Comparison of ENCODE assay signal across 16 cellular contexts in genomic region chr2:127362486-127362885, GRCh38. TPM values are rescaled to one million over a fixed set of nuclear protein-coding genes. Genes with fewer than 3 reads are reported as not detected.
A peak's percentile ranks its signal among the peaks of the same experiment; 100 is the strongest.
DNase-seq lines count a peak whose midpoint lies in the region.
"Had no signal": no experiment of that assay in that cellular context is flagged by ENCODE, and none has a peak within 500 bp of the region (broad histone marks: within the 10 kb centered on the region; RNA-seq: fewer than 3 reads in every experiment).

No MANE protein-coding gene starts in this region.

- H3K4me3 ChIP-seq in mesenchymal stem cell (ENCODE audit: insufficient read depth in 1 of 2, low read depth in 1 of 2, low read length in 2 of 2): no peak overlapping the region
- H3K4me3 ChIP-seq: GM12878, GM23338 had no signal

- no peak overlapping the region for H2BK5ac ChIP-seq in mesenchymal stem cell (ENCODE audit: low read depth, low read length, poor library complexity, severe bottlenecking)

- no peak overlapping the region for H2BK15ac ChIP-seq in mesenchymal stem cell (ENCODE audit: low read depth, poor library complexity, severe bottlenecking)

- no peak overlapping the region for H3K23ac ChIP-seq in mesenchymal stem cell (ENCODE audit: low read length in 2 of 2)

- peak overlapping the region; percentile 80 for H2AK5ac ChIP-seq in mesenchymal stem cell (ENCODE audit: low read length, severe bottlenecking)

- H3K4me2 ChIP-seq in mesenchymal stem cell (ENCODE audit: low read length, poor library complexity, severe bottlenecking): no peak overlapping the region
- H3K4me2 ChIP-seq: GM23338 had no signal

- peaks cover 6% of the 10 kb centered on the region for H3K79me1 ChIP-seq in mesenchymal stem cell (replicated peaks; ENCODE audit: low read length, poor library complexity, severe bottlenecking)

- no peak overlapping the region for H3K27ac ChIP-seq in mesenchymal stem cell (ENCODE audit: low read length, poor library complexity, severe bottlenecking)

- DNase-seq in NCI-H82 (lab: John Stamatoyannopoulos, UW) (peak; percentile 22), NCI-H82 treated with DMSO at 0.1 percent for 48 hours (lab: John Stamatoyannopoulos, UW; ENCODE audit: unreplicated experiment) (no peak), NCI-H69 (lab: John Stamatoyannopoulos, UW) (peak; percentile 25), mesenchymal stem cell (no peak), retina (no peak), epidermal melanocyte (ENCODE audit: insufficient read length, low spot score) (no peak)
- DNase-seq in activated naive CD4-positive, alpha-beta T cell (lab: John Stamatoyannopoulos, UW): no peak
- DNase-seq: 8988T; ACHN; C1 segment of cervical spinal cord; CD4-positive, alpha-beta memory T cell; DMS53; H7 had no signal

- no peak overlapping the region for H3K9ac ChIP-seq in mesenchymal stem cell (ENCODE audit: low read length)

- no peak overlapping the region for H3K4ac ChIP-seq in mesenchymal stem cell (ENCODE audit: low read depth in 1 of 2, low read length in 2 of 2)

- H2BK120ac ChIP-seq in mesenchymal stem cell (ENCODE audit: low read depth, low read length): no peak overlapping the region

- H2AFZ ChIP-seq in mesenchymal stem cell (ENCODE audit: low read depth, low read length): no peak overlapping the region
- H2AFZ ChIP-seq: GM23338 had no signal

- no peak overlapping the region for H3K18ac ChIP-seq in mesenchymal stem cell (ENCODE audit: low read depth in 1 of 2, low read length in 2 of 2)

- no peak overlapping the region for H2BK12ac ChIP-seq in mesenchymal stem cell (ENCODE audit: low read length in 2 of 2)

- H3K9me3 ChIP-seq in mesenchymal stem cell (ENCODE audit: control insufficient read depth, low read length): no peaks in the 10 kb centered on the region

- H3K14ac ChIP-seq in mesenchymal stem cell (ENCODE audit: low read length in 2 of 2): no peak overlapping the region

- H3K4me1 ChIP-seq in mesenchymal stem cell (ENCODE audit: control insufficient read depth, insufficient read depth, low read depth, low read length): peaks cover 8% of the 10 kb centered on the region

- no peak overlapping the region for H4K91ac ChIP-seq in mesenchymal stem cell (ENCODE audit: low read length)

- H4K8ac ChIP-seq in mesenchymal stem cell (ENCODE audit: low read length): no peak overlapping the region

- WGBS in mesenchymal stem cell: no CpG with 5 or more reads among the region's 4 CpGs

- no peaks in the 10 kb centered on the region for H3K36me3 ChIP-seq in mesenchymal stem cell (ENCODE audit: control insufficient read depth in 1 of 2, insufficient read depth in 2 of 2, low read depth in 1 of 2, low read length in 2 of 2)

- H3K27me3 ChIP-seq in mesenchymal stem cell (ENCODE audit: control insufficient read depth in 1 of 2, insufficient read depth in 1 of 2, low read length in 2 of 2): no peaks in the 10 kb centered on the region

RNA-seq across cellular contexts. Expression of gene MAP3K2, which starts 25.3 kb away (rescaled TPM):
- 19.4 TPM for polyA plus RNA-seq in mesenchymal stem cell (2013, experiment 1 of 2)
- polyA plus RNA-seq in mesenchymal stem cell (2013, experiment 2 of 2): 19.7 TPM

RNA-seq across cellular contexts. Expression of gene PROC, which starts 55.7 kb away (rescaled TPM):
- polyA plus RNA-seq in mesenchymal stem cell (2013, experiment 1 of 2): 0.06 TPM
- polyA plus RNA-seq in mesenchymal stem cell (2013, experiment 2 of 2): not detected
- polyA plus RNA-seq: CD4-positive, alpha-beta memory T cell; GM12878; IgD-negative memory B cell had no signal

Comparison
In these comparisons a context has a peak if more than half of its experiments do, and no peak if none do; other contexts are left out.
1. DNase-seq: peak in NCI-H82 (single experiment) and NCI-H69 (single experiment); none in NCI-H82 treated with DMSO at 0.1 percent for 48 hours (single experiment), mesenchymal stem cell (single experiment), retina (single experiment), activated naive CD4-positive, alpha-beta T cell (0 of 4) and epidermal melanocyte (single experiment).